Comparison of ENCODE assay signal across 10 cellular contexts in genomic region chr15:83284563-83285283, GRCh38. TPM values are rescaled to one million over a fixed set of nuclear protein-coding genes. Genes with fewer than 3 reads are reported as not detected.
DNase-seq lines count a peak whose midpoint lies in the region; ATAC-seq and TF ChIP-seq lines count a peak whose summit lies in the region.
"Had no signal": no experiment of that assay in that cellular context is flagged by ENCODE, and none has a peak within 500 bp of the region (broad histone marks: within the 10 kb centered on the region; RNA-seq: fewer than 3 reads in every experiment).

TSS of gene BNC1 (minus strand) at chr15:83284664. CDS start at chr15:83284628, 36 bp downstream.

- H3K9me3 Mint-ChIP-seq in activated CD4-positive, alpha-beta T cell treated with anti-CD3 and anti-CD28 coated beads for 36 hours (ENCODE audit: low read depth) = no peaks in the 10 kb centered on the region
- H3K9me3 Mint-ChIP-seq: memory B cell had no signal

- peak within 1 kb of the TSS; percentile 97 for H3K9ac ChIP-seq in mammary epithelial cell (ENCODE audit: insufficient read depth, low read length)
- H3K9ac ChIP-seq: BLaER1 treated with 17β-estradiol and CSF1 and Interleukin-3, amounts not matched to agents 10 nM and 100 nM had no signal

- H3K27me3 Mint-ChIP-seq in activated CD4-positive, alpha-beta T cell treated with anti-CD3 and anti-CD28 coated beads for 36 hours = peaks cover 60% of the 10 kb centered on the region

- TF ChIP-seq CTCF in mammary epithelial cell (conservative IDR thresholded peaks at IDR 0.05 in 1 of 2, IDR thresholded peaks at IDR 0.05 in 1 of 2; ENCODE audit: extremely low read depth in 1 of 2, insufficient read depth in 1 of 2, low read depth in 1 of 2, low read length in 2 of 2) (no peak), left lung (IDR thresholded peaks at IDR 0.05) (no peak), testis (IDR thresholded peaks at IDR 0.05) (no peak)

- peaks cover 7% of the 10 kb centered on the region for H3K4me1 Mint-ChIP-seq in activated CD4-positive, alpha-beta T cell treated with anti-CD3 and anti-CD28 coated beads for 36 hours
- H3K4me1 Mint-ChIP-seq: memory B cell had no signal

- H3K4me3 ChIP-seq in mammary epithelial cell (replicated peaks in 1 of 3; ENCODE audit: insufficient read depth in 1 of 3, low read depth in 2 of 3, low read length in 3 of 3) (peak within 1 kb of the TSS; percentile 62 to 95 (median 63)), left lung (peak within 1 kb of the TSS; percentile 19 to 26), testis (peak within 1 kb of the TSS; percentile 47 to 61)
- H3K4me3 ChIP-seq in effector memory CD4-positive, alpha-beta T cell (ENCODE audit: insufficient read depth, low read depth, low read length, poor library complexity, severe bottlenecking) = no peak within 1 kb of the TSS
- H3K4me3 ChIP-seq: BLaER1 treated with 17β-estradiol and CSF1 and Interleukin-3, amounts not matched to agents 10 nM and 100 nM had no signal

- no peaks in the 10 kb centered on the region for H4K20me1 ChIP-seq in mammary epithelial cell (ENCODE audit: insufficient read depth, low read length)
- H4K20me1 ChIP-seq: BLaER1 treated with 17β-estradiol and CSF1 and Interleukin-3, amounts not matched to agents 10 nM and 100 nM had no signal

- H3K27ac Mint-ChIP-seq in activated CD4-positive, alpha-beta T cell treated with anti-CD3 and anti-CD28 coated beads for 36 hours = no peak within 1 kb of the TSS
- H3K27ac Mint-ChIP-seq: memory B cell had no signal

- dilution Hi-C loops in mammary epithelial cell (cut with HindIII; ENCODE audit: low sequenced_read_pairs) = no loop called here

- no TSS peak for BruUV-seq in mammary epithelial cell (replicated peaks; lab: Mats Ljungman, UMichigan)

- DNase-seq in activated CD4-positive, alpha-beta T cell treated with anti-CD3 and anti-CD28 coated beads for 36 hours = peak; percentile 11
- DNase-seq in activated CD4-positive, alpha-beta T cell treated with anti-CD3 and anti-CD28 coated beads for 48 hours = no peak
- DNase-seq in mammary epithelial cell = peak; percentile 84
- DNase-seq in left lung = no peak
- DNase-seq in testis = peak; percentile 32
- no peak for DNase-seq in NCI-H1436 (lab: John Stamatoyannopoulos, UW)
- DNase-seq in effector memory CD4-positive, alpha-beta T cell = no peak

- 2% methylated on average over 11 of the region's 93 CpGs for WGBS in mammary epithelial cell (ENCODE audit: low coverage, missing lambda C conversion rate)
- 0 to 6% methylated on average over 2 to 33 of the region's 93 CpGs for WGBS in testis, 2 donors

- H3K4me1 ChIP-seq in mammary epithelial cell (ENCODE audit: insufficient read depth, low read length) (peaks cover 69% of the 10 kb centered on the region), left lung (peaks cover 5 to 17% of the 10 kb centered on the region in 2 donors), testis (no peaks in the 10 kb centered on the region)
- peaks cover 6% of the 10 kb centered on the region for H3K4me1 ChIP-seq in effector memory CD4-positive, alpha-beta T cell (ENCODE audit: control insufficient read depth, insufficient read depth, low read length, poor library complexity, severe bottlenecking)
- H3K4me1 ChIP-seq: BLaER1 treated with 17β-estradiol and CSF1 and Interleukin-3, amounts not matched to agents 10 nM and 100 nM had no signal

- H3K27me3 ChIP-seq in mammary epithelial cell (ENCODE audit: insufficient read depth, low read length) (no peaks in the 10 kb centered on the region), left lung (peaks cover 63 to 90% of the 10 kb centered on the region in 2 donors), testis (no peaks in the 10 kb centered on the region)
- peaks cover 11% of the 10 kb centered on the region for H3K27me3 ChIP-seq in effector memory CD4-positive, alpha-beta T cell (replicated peaks; ENCODE audit: control insufficient read depth, insufficient read depth, low read length, poor library complexity, severe bottlenecking)
- H3K27me3 ChIP-seq: BLaER1 treated with 17β-estradiol and CSF1 and Interleukin-3, amounts not matched to agents 10 nM and 100 nM had no signal

- H3K36me3 ChIP-seq in mammary epithelial cell (ENCODE audit: insufficient read depth, low read length) (peaks cover 5% of the 10 kb centered on the region), left lung (no peaks in the 10 kb centered on the region), testis (ENCODE audit: low read depth, missing control alignments) (no peaks in the 10 kb centered on the region)
- no peaks in the 10 kb centered on the region for H3K36me3 ChIP-seq in effector memory CD4-positive, alpha-beta T cell (ENCODE audit: control insufficient read depth, insufficient read depth, low read length)
- H3K36me3 ChIP-seq: BLaER1 treated with 17β-estradiol and CSF1 and Interleukin-3, amounts not matched to agents 10 nM and 100 nM had no signal

- intact Hi-C loops in activated CD4-positive, alpha-beta T cell treated with anti-CD3 and anti-CD28 coated beads for 36 hours (cut with DNase I, micrococcal nuclease) = no loop called here
- intact Hi-C loops in mammary epithelial cell (cut with micrococcal nuclease) (loop anchor here (5.0 kb wide), 1 partner anchor 77 kb away; the partner anchor contains the start of gene HDGFL3), left lung (cut with DNase I) (no loop called here), testis (cut with DNase I; ENCODE audit: low total_unique reads) (no loop called here)

- peak within 1 kb of the TSS; percentile 35 for H3K4me3 Mint-ChIP-seq in activated CD4-positive, alpha-beta T cell treated with anti-CD3 and anti-CD28 coated beads for 36 hours
- H3K4me3 Mint-ChIP-seq: memory B cell had no signal

- peaks cover 49% of the 10 kb centered on the region for H3K79me2 ChIP-seq in mammary epithelial cell (ENCODE audit: insufficient read depth, low read length)

- H3K36me3 Mint-ChIP-seq in activated CD4-positive, alpha-beta T cell treated with anti-CD3 and anti-CD28 coated beads for 36 hours (ENCODE audit: low read depth) = no peaks in the 10 kb centered on the region
- H3K36me3 Mint-ChIP-seq: memory B cell had no signal

- H3K27ac ChIP-seq in mammary epithelial cell (ENCODE audit: insufficient read depth, low read depth, low read length) = peak within 1 kb of the TSS; percentile 94
- no peak within 1 kb of the TSS for H3K27ac ChIP-seq in left lung
- peak within 1 kb of the TSS; percentile 55 to 66 for H3K27ac ChIP-seq in testis
- no peak within 1 kb of the TSS for H3K27ac ChIP-seq in effector memory CD4-positive, alpha-beta T cell (ENCODE audit: insufficient read depth, low read length, poor library complexity, severe bottlenecking)
- H3K27ac ChIP-seq: BLaER1 treated with 17β-estradiol and CSF1 and Interleukin-3, amounts not matched to agents 10 nM and 100 nM had no signal

- peak within 1 kb of the TSS; percentile 92 for H3K4me2 ChIP-seq in mammary epithelial cell (ENCODE audit: insufficient read depth, low read depth, low read length)
- H3K4me2 ChIP-seq: BLaER1 treated with 17β-estradiol and CSF1 and Interleukin-3, amounts not matched to agents 10 nM and 100 nM had no signal

- POLR2A ChIA-PET in activated CD4-positive, alpha-beta T cell treated with anti-CD3 and anti-CD28 coated beads for 36 hours (lab: Charles Lee) = interaction anchor here (0.6 kb wide), 1 partner anchor 252 kb away, joined by 6 read pairs; no protein-coding TSS in a partner anchor

- ATAC-seq in activated CD4-positive, alpha-beta T cell treated with anti-CD3 and anti-CD28 coated beads for 36 hours = peak; percentile 16
- ATAC-seq in left lung (no peak), GM21367 (IDR thresholded peaks at IDR 0.05; ENCODE audit: unreplicated experiment) (no peak)

- in situ Hi-C loops in mammary epithelial cell (cut with MboI; ENCODE audit: low sequenced_read_pairs in 2 of 2) = loop anchor here (10.0 kb wide), 1 partner anchor 90 kb away; no protein-coding TSS in a partner anchor

- CTCF ChIA-PET in activated CD4-positive, alpha-beta T cell treated with anti-CD3 and anti-CD28 coated beads for 36 hours (lab: Charles Lee) = interaction anchor here (0.7 to 0.8 kb wide), 2 partner anchors 154 to 204 kb away, joined by 3 read pairs; no protein-coding TSS in a partner anchor
- CTCF ChIA-PET in mammary epithelial cell (lab: Charles Lee; ENCODE audit: low non-redundant PET) = interaction anchor here (0.6 kb wide), 2 partner anchors 27 to 271 kb away, joined by 3 to 8 read pairs; no protein-coding TSS in a partner anchor

- no peak for TF ChIP-seq POLR2A in testis (IDR thresholded peaks at IDR 0.05)

- H2AFZ ChIP-seq in mammary epithelial cell (ENCODE audit: low read depth, low read length) = peak within 1 kb of the TSS; percentile 24

- no peaks in the 10 kb centered on the region for H3K9me3 ChIP-seq in mammary epithelial cell (replicated peaks; ENCODE audit: insufficient read depth, low read length)
- H3K9me3 ChIP-seq in left lung = no peaks in the 10 kb centered on the region
- no peaks in the 10 kb centered on the region for H3K9me3 ChIP-seq in testis
- no peaks in the 10 kb centered on the region for H3K9me3 ChIP-seq in effector memory CD4-positive, alpha-beta T cell (ENCODE audit: control insufficient read depth, low read length)

RNA-seq across cellular contexts. Expression of gene BNC1, which starts in this region (rescaled TPM):
- total RNA-seq in activated CD4-positive, alpha-beta T cell treated with anti-CD3 and anti-CD28 coated beads for 36 hours = not detected
- 100 to 1,000 TPM in 1 of 2 donors, 10 to 100 TPM in 1; 66.2 to 108 TPM for total RNA-seq in mammary epithelial cell
- 103 TPM for polyA plus RNA-seq in mammary epithelial cell
- polyA minus RNA-seq in mammary epithelial cell = 179 TPM
- total RNA-seq in left lung = under 1 TPM; 0.15 to 0.34 TPM
- total RNA-seq in testis = 10 to 100 TPM; 26.2 to 32.7 TPM
- 75.4 TPM for polyA plus RNA-seq in testis (ENCODE audit: insufficient read depth, low read depth, low replicate concordance)

Comparison
In these comparisons a context has a peak if more than half of its experiments do, and no peak if none do; other contexts are left out.
1. RNA of gene BNC1 (total RNA-seq): 66.2 to 108 TPM in mammary epithelial cell and 26.2 to 32.7 TPM in testis; 0.15 to 0.34 TPM in left lung and not detected in activated CD4-positive, alpha-beta T cell treated with anti-CD3 and anti-CD28 coated beads for 36 hours; every median in the first group is over 10 times any median in the second.
2. Peak in DNase-seq and ATAC-seq in activated CD4-positive, alpha-beta T cell treated with anti-CD3 and anti-CD28 coated beads for 36 hours; RNA of the gene not detected or under 1 TPM.
3. DNase-seq: peak in mammary epithelial cell (single experiment) and testis (single experiment); none in activated CD4-positive, alpha-beta T cell treated with anti-CD3 and anti-CD28 coated beads for 48 hours (single experiment), left lung (0 of 2), NCI-H1436 (single experiment) and effector memory CD4-positive, alpha-beta T cell (0 of 3).
4. H3K27ac ChIP-seq: peak in mammary epithelial cell (single experiment) and testis (2 of 2); none in left lung (0 of 2) and effector memory CD4-positive, alpha-beta T cell (single experiment).